ENCODE assay signal across 2 cellular contexts in genomic region chr2:199428291-199428690, GRCh38.
TF ChIP-seq lines count a peak whose summit lies in the region.

No MANE protein-coding gene starts in this region.

TF ChIP-seq in HepG2, 621 proteins besides CTCF, POLR2A, EP300 and RAD21 (continued from another document):
- TF ChIP-seq POGK (CRISPR knock-in tag; conservative IDR thresholded peaks at IDR 0.05) (no peak), PHF5A (CRISPR knock-in tag; IDR thresholded peaks at IDR 0.05; ENCODE audit: low read depth, unreplicated experiment) (no peak), ZBTB10 (CRISPR knock-in tag; IDR thresholded peaks at IDR 0.05; ENCODE audit: borderline replicate concordance) (no peak), MYC (CRISPR knock-in tag; IDR thresholded peaks at IDR 0.05; ENCODE audit: borderline replicate concordance) (no peak), ZNF225 (CRISPR knock-in tag; IDR thresholded peaks at IDR 0.05) (no peak), SIX1 (CRISPR knock-in tag; IDR thresholded peaks at IDR 0.05; ENCODE audit: borderline replicate concordance) (no peak), ZNF17 (CRISPR knock-in tag; IDR thresholded peaks at IDR 0.05) (no peak), DBP (CRISPR knock-in tag; IDR thresholded peaks at IDR 0.05; ENCODE audit: not compliant biosample characterization) (no peak), ZNF510 (CRISPR knock-in tag; IDR thresholded peaks at IDR 0.05; ENCODE audit: low read depth) (no peak)

TF ChIP-seq in WTC11, 78 proteins besides CTCF, POLR2A, EP300 and RAD21 (continued from another document):
- no peak for TF ChIP-seq ZSCAN18 (CRISPR knock-in tag; IDR thresholded peaks at IDR 0.05)
